Comparison of ENCODE assay signal across 1 cellular context in genomic region chr13:42747399-42747873, GRCh38.
TF ChIP-seq lines count a peak whose summit lies in the region.

No MANE protein-coding gene starts in this region.

TF ChIP-seq in SK-N-SH, 30 proteins besides CTCF, POLR2A, EP300 and RAD21 (continued from another document):
- TF ChIP-seq, protein P1, sequence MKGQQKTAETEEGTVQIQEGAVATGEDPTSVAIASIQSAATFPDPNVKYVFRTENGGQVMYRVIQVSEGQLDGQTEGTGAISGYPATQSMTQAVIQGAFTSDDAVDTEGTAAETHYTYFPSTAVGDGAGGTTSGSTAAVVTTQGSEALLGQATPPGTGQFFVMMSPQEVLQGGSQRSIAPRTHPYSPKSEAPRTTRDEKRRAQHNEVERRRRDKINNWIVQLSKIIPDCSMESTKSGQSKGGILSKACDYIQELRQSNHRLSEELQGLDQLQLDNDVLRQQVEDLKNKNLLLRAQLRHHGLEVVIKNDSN (IDR thresholded peaks at IDR 0.05; ENCODE audit: borderline replicate concordance, low read depth): no peak
